In the genomic region with DNA sequence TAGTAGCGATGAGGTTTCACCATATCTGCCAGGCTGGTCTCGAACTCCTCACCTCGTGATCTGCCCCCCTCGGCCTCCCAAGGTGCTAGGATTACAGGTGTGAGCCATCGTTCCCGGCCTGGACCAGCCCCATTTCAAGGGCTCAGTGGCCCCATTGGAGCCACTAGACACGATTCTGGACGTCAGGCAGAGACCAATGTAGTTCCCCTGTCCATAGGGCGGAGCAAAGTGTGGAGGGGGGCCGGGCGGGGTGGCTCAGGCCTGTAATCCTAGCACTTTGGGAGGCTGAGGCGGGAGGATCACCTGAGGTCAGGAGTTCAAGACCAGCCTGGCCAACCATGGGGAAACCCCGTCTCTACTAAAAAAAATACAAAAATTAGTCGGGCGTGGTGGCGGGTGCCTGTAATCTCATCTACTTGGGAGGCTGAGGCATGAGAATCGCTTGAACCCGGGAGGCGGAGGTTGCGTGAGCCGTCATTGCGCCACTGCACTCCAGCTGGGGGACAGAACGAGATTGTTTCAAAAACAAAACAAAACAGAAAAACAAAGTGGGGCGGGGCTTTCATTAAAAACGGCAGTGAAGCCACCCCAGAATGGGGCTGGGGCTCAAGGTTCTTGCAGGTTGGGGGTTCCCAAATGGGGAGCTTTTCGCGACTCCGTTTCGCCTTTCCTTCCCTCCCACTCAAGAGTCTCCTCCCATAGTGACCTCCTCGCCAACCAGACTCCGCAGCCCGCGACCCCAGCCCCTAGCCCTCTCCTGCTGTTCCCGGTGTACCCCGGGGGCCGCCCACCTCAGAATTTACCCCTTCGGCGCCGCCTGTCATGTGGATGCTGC, we compare ENCODE assay signal across 8 cellular contexts. TPM values are rescaled to one million over a fixed set of nuclear protein-coding genes. Genes with fewer than 3 reads are reported as not detected.
DNase-seq lines count a peak whose midpoint lies in the region; ATAC-seq, FAIRE-seq and TF ChIP-seq lines count a peak whose summit lies in the region.

No MANE protein-coding gene starts in this region.

- no peaks in the 10 kb centered on the region for H3K9me3 ChIP-seq in CD4-positive, alpha-beta T cell (ENCODE audit: control insufficient read depth, low read length)
- no peaks in the 10 kb centered on the region for H3K9me3 ChIP-seq in OCI-LY3 (ENCODE audit: insufficient read depth, low read length)
- no peaks in the 10 kb centered on the region for H3K9me3 ChIP-seq in neuron (ENCODE audit: low read length)

- TF ChIP-seq CTCF in CD4-positive, alpha-beta T cell (IDR thresholded peaks at IDR 0.05): no peak
- no peak for TF ChIP-seq CTCF in OCI-LY3 (IDR thresholded peaks at IDR 0.05; ENCODE audit: low read depth, low read length)

- peaks cover 40% of the 10 kb centered on the region for H3K79me2 ChIP-seq in OCI-LY3 (ENCODE audit: low read length)

- H3K27ac ChIP-seq in CD4-positive, alpha-beta T cell (ENCODE audit: low read depth, low read length): peak overlapping the region; percentile 85
- H3K27ac ChIP-seq in OCI-LY3 (ENCODE audit: low read length): no peak overlapping the region

- peak overlapping the region; percentile 47 for H3K9ac ChIP-seq in OCI-LY3 (ENCODE audit: low read length)

- peaks cover 11% of the 10 kb centered on the region for H3K4me1 ChIP-seq in OCI-LY3 (ENCODE audit: low read length)
- peaks cover 9% of the 10 kb centered on the region for H3K4me1 ChIP-seq in neuron (ENCODE audit: insufficient read depth, low read length)

- peaks cover 64% of the 10 kb centered on the region for H3K4me1 Mint-ChIP-seq in CD4-positive, alpha-beta T cell (ENCODE audit: low read depth)
- peaks cover 13 to 32% of the 10 kb centered on the region in 2 donors for H3K4me1 Mint-ChIP-seq in effector memory CD8-positive, alpha-beta T cell (ENCODE audit: low read depth in 2 of 2)

- FAIRE-seq in HTR-8/SVneo (lab: Jason Lieb, UNC): no peak

- intact Hi-C loops in CD4-positive, alpha-beta T cell (cut with DNase I, micrococcal nuclease): loop anchor here (1.0 to 2.0 kb wide), 3 partner anchors 10 to 23 kb away; a partner anchor contains a TSS

- H3K27me3 ChIP-seq in CD4-positive, alpha-beta T cell (ENCODE audit: control insufficient read depth, insufficient read depth, low read length): no peaks in the 10 kb centered on the region
- H3K27me3 ChIP-seq in OCI-LY3 (ENCODE audit: low read depth, low read length) (no peaks in the 10 kb centered on the region), neuron (ENCODE audit: insufficient read depth, low read length) (no peaks in the 10 kb centered on the region)

- H3K36me3 Mint-ChIP-seq in CD4-positive, alpha-beta T cell (ENCODE audit: low read depth): peaks cover 34% of the 10 kb centered on the region
- H3K36me3 Mint-ChIP-seq in effector memory CD8-positive, alpha-beta T cell (ENCODE audit: insufficient read depth): peaks cover 19% of the 10 kb centered on the region

- DNase-seq in CD4-positive, alpha-beta T cell: peak in 1 of 10 experiments; percentile 25
- no peak for DNase-seq in effector memory CD8-positive, alpha-beta T cell
- DNase-seq in HTR-8/SVneo (ENCODE audit: insufficient read length, low spot score) (no peak), AG08396 (ENCODE audit: low spot score) (no peak), occipital lobe (lab: John Stamatoyannopoulos, UW) (no peak)

- H4K20me1 ChIP-seq in OCI-LY3 (ENCODE audit: insufficient read depth, low read length): peaks cover 10% of the 10 kb centered on the region

- H3K4me3 Mint-ChIP-seq in CD4-positive, alpha-beta T cell: peak overlapping the region; percentile 92
- H3K4me3 Mint-ChIP-seq in effector memory CD8-positive, alpha-beta T cell: peak overlapping the region; percentile 90 to 95

- no peaks in the 10 kb centered on the region for H3K9me3 Mint-ChIP-seq in CD4-positive, alpha-beta T cell
- H3K9me3 Mint-ChIP-seq in effector memory CD8-positive, alpha-beta T cell: no peaks in the 10 kb centered on the region

- peak overlapping the region; percentile 76 for H3K4me3 ChIP-seq in OCI-LY3 (ENCODE audit: low read length)
- H3K4me3 ChIP-seq in neuron (ENCODE audit: low read length): peak overlapping the region; percentile 38

- POLR2A ChIA-PET in CD4-positive, alpha-beta T cell (lab: Charles Lee): interaction anchor here (0.6 to 5.9 kb wide), 6 partner anchors 11 to 624 kb away, joined by 3 to 74 read pairs (median 6); a partner anchor contains a TSS

- H2AFZ ChIP-seq in OCI-LY3 (ENCODE audit: low read depth, low read length): peak overlapping the region; percentile 56; the same call in 1 of the 2 replicates
- peak overlapping the region; percentile 48 for H2AFZ ChIP-seq in neuron (ENCODE audit: low read depth, low read length)

- no peaks in the 10 kb centered on the region for H3K27me3 Mint-ChIP-seq in CD4-positive, alpha-beta T cell
- no peaks in the 10 kb centered on the region for H3K27me3 Mint-ChIP-seq in effector memory CD8-positive, alpha-beta T cell

- H3K27ac Mint-ChIP-seq in CD4-positive, alpha-beta T cell: peak overlapping the region; percentile 100
- peak overlapping the region; percentile 97 to 100 for H3K27ac Mint-ChIP-seq in effector memory CD8-positive, alpha-beta T cell

- CTCF ChIA-PET in CD4-positive, alpha-beta T cell (lab: Charles Lee): interaction anchor here (0.8 to 1.6 kb wide), 3 partner anchors 9 to 28 kb away, joined by 3 to 6 read pairs (median 5); a partner anchor contains a TSS

- ATAC-seq in CD4-positive, alpha-beta T cell (ENCODE audit: poor library complexity): peak; percentile 15
- peak; percentile 21 for ATAC-seq in effector memory CD8-positive, alpha-beta T cell (replicated peaks)
- no peak for ATAC-seq in GM21576 (IDR thresholded peaks at IDR 0.05; ENCODE audit: unreplicated experiment)

- peak overlapping the region; percentile 73 for H3K4me2 ChIP-seq in OCI-LY3 (ENCODE audit: low read length)

- H3K36me3 ChIP-seq in OCI-LY3 (replicated peaks; ENCODE audit: low read depth, low read length) (peaks cover 14% of the 10 kb centered on the region), neuron (ENCODE audit: insufficient read depth, low read length) (peaks cover 5% of the 10 kb centered on the region)

RNA-seq across cellular contexts. Expression of a gene that starts 0.8 kb away (rescaled TPM):
- total RNA-seq in CD4-positive, alpha-beta T cell: 100 to 1,000 TPM; 217 to 232 TPM
- total RNA-seq in occipital lobe: 12.8 TPM

RNA-seq across cellular contexts. Expression of a gene that starts 10.4 kb away (rescaled TPM):
- total RNA-seq in CD4-positive, alpha-beta T cell: 100 to 1,000 TPM; 666 to 672 TPM
- 33.5 TPM for total RNA-seq in occipital lobe

RNA-seq across cellular contexts. Expression of a gene that starts 32.7 kb away (rescaled TPM):
- 10 to 100 TPM; 17.8 to 21.0 TPM for total RNA-seq in CD4-positive, alpha-beta T cell
- total RNA-seq in occipital lobe: 28.4 TPM

RNA-seq across cellular contexts. Expression of a gene that starts 43.2 kb away (rescaled TPM):
- 10 to 100 TPM; 31.7 to 39.1 TPM for total RNA-seq in CD4-positive, alpha-beta T cell
- 102 TPM for total RNA-seq in occipital lobe

RNA-seq across cellular contexts. Expression of a gene that starts 53.5 kb away (rescaled TPM):
- not detected for total RNA-seq in CD4-positive, alpha-beta T cell
- not detected for total RNA-seq in occipital lobe

Comparison
In these comparisons a context has a peak if more than half of its experiments do, and no peak if none do; other contexts are left out.
1. RNA of a gene that starts 0.8 kb away (total RNA-seq): 217 to 232 TPM in CD4-positive, alpha-beta T cell; 12.8 TPM in occipital lobe (single experiment); every median in the first group is over 10 times any median in the second.
2. RNA of a gene that starts 10.4 kb away (total RNA-seq): 666 to 672 TPM in CD4-positive, alpha-beta T cell; 33.5 TPM in occipital lobe (single experiment); every median in the first group is over 10 times any median in the second.